16 cellular contexts compared by ENCODE assay signal in the genomic region with DNA sequence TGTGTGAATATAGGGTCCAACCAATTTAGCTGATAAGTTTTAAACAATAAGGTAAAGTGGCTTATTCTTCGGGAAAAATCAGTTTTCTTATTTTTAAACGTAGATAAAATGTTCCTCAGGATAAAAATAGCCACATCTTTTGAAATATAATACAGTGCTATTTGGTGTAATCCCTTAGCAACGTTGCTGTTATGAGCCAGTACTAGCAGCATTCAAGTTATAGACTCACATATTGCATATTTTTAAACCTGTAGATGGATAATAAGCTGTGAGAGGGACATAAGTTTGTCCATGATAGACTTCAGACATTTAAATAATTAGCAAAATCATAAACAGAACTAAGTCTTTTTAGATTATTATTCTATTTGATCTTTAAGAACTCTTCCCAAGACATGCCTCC. TPM values are rescaled to one million over a fixed set of nuclear protein-coding genes. Genes with fewer than 3 reads are reported as not detected.
DNase-seq lines count a peak whose midpoint lies in the region; ATAC-seq and TF ChIP-seq lines count a peak whose summit lies in the region.
"Had no signal": no experiment of that assay in that cellular context is flagged by ENCODE, and none has a peak within 500 bp of the region (broad histone marks: within the 10 kb centered on the region; RNA-seq: fewer than 3 reads in every experiment).

No MANE protein-coding gene starts in this region.

- no peaks in the 10 kb centered on the region for H3K9me2 ChIP-seq in MM.1S (replicated peaks; ENCODE audit: insufficient read depth, low read length)

- H3K27ac ChIP-seq in 22Rv1 (peak overlapping the region; percentile 44), MM.1S (ENCODE audit: low read length) (no peak overlapping the region), uterus (no peak overlapping the region)
- H3K27ac ChIP-seq: BLaER1 treated with 17β-estradiol and CSF1 and Interleukin-3, amounts not matched to agents 10 nM and 100 nM had no signal

- H3K9ac ChIP-seq in MM.1S (ENCODE audit: low read length), result no peak overlapping the region
- H3K9ac ChIP-seq: BLaER1 treated with 17β-estradiol and CSF1 and Interleukin-3, amounts not matched to agents 10 nM and 100 nM had no signal

- no peaks in the 10 kb centered on the region for H4K20me1 ChIP-seq in MM.1S (ENCODE audit: insufficient read depth, low read length)
- H4K20me1 ChIP-seq: BLaER1 treated with 17β-estradiol and CSF1 and Interleukin-3, amounts not matched to agents 10 nM and 100 nM had no signal

- DNase-seq in MM.1S, result no peak
- peak; percentile 17 for DNase-seq in fibroblast of peridontal ligament (ENCODE audit: extremely low read depth)
- peak; percentile 28 for DNase-seq in myocyte (ENCODE audit: low read depth)
- no peak for DNase-seq in uterus
- DNase-seq: Calu3; CD8-positive, alpha-beta T cell; DMS79 treated with DMSO at 0.1 percent for 48 hours; GF-D8; GOT3; H9 had no signal

- no peak overlapping the region for H2AFZ ChIP-seq in MM.1S (ENCODE audit: low read length)

- ATAC-seq in HG03442 (IDR thresholded peaks at IDR 0.05; ENCODE audit: unreplicated experiment) (no peak), HG03520 (IDR thresholded peaks at IDR 0.05; ENCODE audit: unreplicated experiment) (no peak), GM18867 (IDR thresholded peaks at IDR 0.05; ENCODE audit: unreplicated experiment) (no peak)
- ATAC-seq: CD8-positive, alpha-beta T cell; HepG2 had no signal

- H3K79me2 ChIP-seq in MM.1S (ENCODE audit: low read length), result no peaks in the 10 kb centered on the region

- H3K36me3 ChIP-seq in MM.1S (replicated peaks; ENCODE audit: insufficient read depth, low read length) (no peaks in the 10 kb centered on the region), uterus (no peaks in the 10 kb centered on the region)
- H3K36me3 ChIP-seq: BLaER1 treated with 17β-estradiol and CSF1 and Interleukin-3, amounts not matched to agents 10 nM and 100 nM had no signal

- no peak for TF ChIP-seq POLR2A in uterus (IDR thresholded peaks at IDR 0.05)

- intact Hi-C loops in uterus (cut with DNase I; ENCODE audit: low total_unique reads), result no loop called here

- peak overlapping the region; percentile 6; the same call in 1 of the 2 replicates for H3K4me2 ChIP-seq in MM.1S (ENCODE audit: low read depth, low read length)
- H3K4me2 ChIP-seq: BLaER1 treated with 17β-estradiol and CSF1 and Interleukin-3, amounts not matched to agents 10 nM and 100 nM had no signal

- no peaks in the 10 kb centered on the region for H3K27me3 ChIP-seq in MM.1S (replicated peaks; ENCODE audit: insufficient read depth, low read length)
- no peaks in the 10 kb centered on the region for H3K27me3 ChIP-seq in uterus
- H3K27me3 ChIP-seq: BLaER1 treated with 17β-estradiol and CSF1 and Interleukin-3, amounts not matched to agents 10 nM and 100 nM had no signal

- no peaks in the 10 kb centered on the region for H3K4me1 ChIP-seq in MM.1S (ENCODE audit: low read length)
- H3K4me1 ChIP-seq in uterus, result no peaks in the 10 kb centered on the region
- H3K4me1 ChIP-seq: BLaER1 treated with 17β-estradiol and CSF1 and Interleukin-3, amounts not matched to agents 10 nM and 100 nM had no signal

- no peak for TF ChIP-seq CTCF in 22Rv1 (IDR thresholded peaks at IDR 0.05)
- TF ChIP-seq CTCF in MM.1S (IDR thresholded peaks at IDR 0.05; ENCODE audit: low read length), result no peak
- TF ChIP-seq CTCF in uterus (IDR thresholded peaks at IDR 0.05), result no peak

- no peaks in the 10 kb centered on the region for H3F3A ChIP-seq in MM.1S (ENCODE audit: insufficient read depth, low read length)

- H3K9me3 ChIP-seq in MM.1S (replicated peaks; ENCODE audit: insufficient read depth, low read length), result no peaks in the 10 kb centered on the region
- H3K9me3 ChIP-seq in uterus, result no peaks in the 10 kb centered on the region
- H3K9me3 ChIP-seq: BLaER1 treated with 17β-estradiol and CSF1 and Interleukin-3, amounts not matched to agents 10 nM and 100 nM had no signal

- H3K4me3 ChIP-seq in MM.1S (ENCODE audit: low read length) (no peak overlapping the region), uterus (no peak overlapping the region)
- H3K4me3 ChIP-seq: BLaER1 treated with 17β-estradiol and CSF1 and Interleukin-3, amounts not matched to agents 10 nM and 100 nM had no signal

RNA-seq across cellular contexts. Expression of a gene that starts 6.3 kb away (rescaled TPM):
- total RNA-seq in myocyte, result 18.6 and 26.8 TPM in 2 replicates
- 4.1 TPM for polyA plus RNA-seq in myocyte (2012)
- 10 to 100 TPM; 27.1 to 77.0 (median 45.8) TPM for total RNA-seq in uterus

Comparison
In these comparisons a context has a peak if more than half of its experiments do, and no peak if none do; other contexts are left out.
1. DNase-seq: peak in fibroblast of peridontal ligament (single experiment) and myocyte (single experiment); none in MM.1S (single experiment) and uterus (0 of 2).